In genomic region chr11:2530855-2531200, GRCh38 we compare ENCODE assay signal across 7 cellular contexts.
"Had no signal": no experiment of that assay in that cellular context is flagged by ENCODE, and none has a peak within 500 bp of the region (broad histone marks: within the 10 kb centered on the region; RNA-seq: fewer than 3 reads in every experiment).

No MANE protein-coding gene starts in this region.

- H3K36me3 Mint-ChIP-seq: mesothelial cell of epicardium had no signal

- ATAC-seq: foreskin keratinocyte; stimulated activated naive CD8-positive, alpha-beta T cell treated with anti-CD3 and anti-CD28 coated beads, Interleukin-15, Interleukin-2, amounts not matched to agents 100 U/mL and 50 U/mL, for 24 hours had no signal

- H3K27ac Mint-ChIP-seq: mesothelial cell of epicardium had no signal

- H3K36me3 ChIP-seq: ascending aorta, colonic mucosa, prostate gland had no signal

- H3K4me3 ChIP-seq: ascending aorta, colonic mucosa, prostate gland had no signal

- H3K27ac ChIP-seq: ascending aorta, colonic mucosa, foreskin keratinocyte, neutrophil, prostate gland had no signal

- H3K27me3 ChIP-seq: ascending aorta, colonic mucosa had no signal

- H3K9me3 Mint-ChIP-seq: mesothelial cell of epicardium had no signal

- H3K9me3 ChIP-seq: ascending aorta, colonic mucosa, neutrophil, prostate gland had no signal

- H3K4me3 Mint-ChIP-seq: mesothelial cell of epicardium had no signal

- H3K4me1 ChIP-seq: prostate gland had no signal
